In the genomic region with DNA sequence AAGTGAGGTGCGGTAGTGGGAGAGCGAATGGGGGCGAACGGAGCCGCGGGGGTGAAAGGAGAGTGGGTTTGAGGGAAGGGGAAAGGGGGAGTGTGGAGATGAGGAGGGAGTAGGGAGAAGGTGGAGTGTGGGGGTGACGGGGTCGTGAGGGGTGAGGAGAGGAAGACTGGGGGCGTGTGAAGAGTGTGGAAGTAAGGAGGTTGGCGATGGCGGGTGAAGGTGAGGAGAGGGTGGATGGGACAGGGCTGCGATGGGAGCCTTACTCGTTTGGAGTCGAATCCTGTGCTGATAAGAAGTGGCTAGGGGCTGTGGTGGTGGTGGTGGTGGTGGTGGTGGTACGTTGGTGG, we compare ENCODE assay signal across 8 cellular contexts.
DNase-seq lines count a peak whose midpoint lies in the region; ATAC-seq and TF ChIP-seq lines count a peak whose summit lies in the region.
"Not testable (repeated sequence)": the region's sequence is repeated elsewhere in the genome, so short reads cannot be mapped to it uniquely, and the experiment has no call there.

No MANE protein-coding gene starts in this region.

- H2BK12ac ChIP-seq in H9 (ENCODE audit: insufficient read length, low read depth, low read length), result not testable (repeated sequence)

- not testable (repeated sequence) for H3K36me3 Mint-ChIP-seq in CD4-positive, CD25-positive, alpha-beta regulatory T cell; H9 (ENCODE audit: insufficient read depth in 1 of 3, low read depth in 3 of 3); activated CD8-positive, alpha-beta T cell treated with anti-CD3 and anti-CD28 coated beads, Interleukin-2, amount 10 ng/mL, durations not matched to agents 7 days and 5 days (ENCODE audit: low read depth); chondrocyte (ENCODE audit: low read depth); naive thymus-derived CD4-positive, alpha-beta T cell; stimulated activated memory B cell treated with anti-CD40 and anti-IgM and Interleukin-4, amounts not matched to agents 10 μg/mL and 1 μg/mL and 100 μg/mL, for 72 hours

- not testable (repeated sequence) for H3K23me2 ChIP-seq in H9 (ENCODE audit: insufficient read length, low read depth, low read length, poor library complexity, severe bottlenecking)

- H3F3A ChIP-seq in Loucy (ENCODE audit: low read depth), result not testable (repeated sequence)

- not testable (repeated sequence) for H3K27me3 Mint-ChIP-seq in CD4-positive, CD25-positive, alpha-beta regulatory T cell; H9 (ENCODE audit: low read depth); activated CD8-positive, alpha-beta T cell treated with anti-CD3 and anti-CD28 coated beads, Interleukin-2, amount 10 ng/mL, durations not matched to agents 7 days and 5 days (ENCODE audit: low read depth); chondrocyte (ENCODE audit: low read depth); naive thymus-derived CD4-positive, alpha-beta T cell; stimulated activated memory B cell treated with anti-CD40 and anti-IgM and Interleukin-4, amounts not matched to agents 10 μg/mL and 1 μg/mL and 100 μg/mL, for 72 hours

- H3K9ac ChIP-seq in H9 (ENCODE audit: extremely low read depth, insufficient read length, low read length), result not testable (repeated sequence)
- peak overlapping the region; percentile 48 for H3K9ac ChIP-seq in Loucy (ENCODE audit: low read depth, low read length, poor library complexity, severe bottlenecking)

- POLR2A ChIA-PET in activated CD8-positive, alpha-beta T cell treated with anti-CD3 and anti-CD28 coated beads, Interleukin-2, amount 10 ng/mL, durations not matched to agents 7 days and 5 days (lab: Charles Lee); naive thymus-derived CD4-positive, alpha-beta T cell (lab: Charles Lee): not testable (repeated sequence)

- peak overlapping the region in 3 of 4 donors; percentile 70 to 84 (median 77) for H3K4me3 Mint-ChIP-seq in CD4-positive, CD25-positive, alpha-beta regulatory T cell
- H3K4me3 Mint-ChIP-seq in H9, result peak overlapping the region; percentile 72 to 91
- H3K4me3 Mint-ChIP-seq in activated CD8-positive, alpha-beta T cell treated with anti-CD3 and anti-CD28 coated beads, Interleukin-2, amount 10 ng/mL, durations not matched to agents 7 days and 5 days, result peak overlapping the region; percentile 77
- H3K4me3 Mint-ChIP-seq in chondrocyte (ENCODE audit: unreplicated experiment), result peak overlapping the region; percentile 54
- peak overlapping the region; percentile 13 to 93 (median 76) for H3K4me3 Mint-ChIP-seq in naive thymus-derived CD4-positive, alpha-beta T cell
- H3K4me3 Mint-ChIP-seq in stimulated activated memory B cell treated with anti-CD40 and anti-IgM and Interleukin-4, amounts not matched to agents 10 μg/mL and 1 μg/mL and 100 μg/mL, for 72 hours, result peak overlapping the region; percentile 78

- H2AFZ ChIP-seq in H9 (ENCODE audit: low read length); Loucy (ENCODE audit: low read length): not testable (repeated sequence)

- not testable (repeated sequence) for H3K9me3 Mint-ChIP-seq in CD4-positive, CD25-positive, alpha-beta regulatory T cell; H9; activated CD8-positive, alpha-beta T cell treated with anti-CD3 and anti-CD28 coated beads, Interleukin-2, amount 10 ng/mL, durations not matched to agents 7 days and 5 days (ENCODE audit: insufficient read depth); chondrocyte (ENCODE audit: low read depth); naive thymus-derived CD4-positive, alpha-beta T cell; stimulated activated memory B cell treated with anti-CD40 and anti-IgM and Interleukin-4, amounts not matched to agents 10 μg/mL and 1 μg/mL and 100 μg/mL, for 72 hours

- not testable (repeated sequence) for H2AK5ac ChIP-seq in H9 (ENCODE audit: insufficient read length, low read length)

- H3K4ac ChIP-seq in H9 (ENCODE audit: low read depth, low read length), result not testable (repeated sequence)

- TF ChIP-seq CTCF in H9 (conservative IDR thresholded peaks at IDR 0.05); Loucy (conservative IDR thresholded peaks at IDR 0.05; ENCODE audit: low read length); chondrocyte (IDR thresholded peaks at IDR 0.05); left ventricle myocardium inferior (IDR thresholded peaks at IDR 0.05; ENCODE audit: borderline replicate concordance): not testable (repeated sequence)

- H3K36me3 ChIP-seq in CD4-positive, CD25-positive, alpha-beta regulatory T cell (ENCODE audit: control insufficient read depth, insufficient read depth, low read length); Loucy (ENCODE audit: insufficient read depth, low read length); left ventricle myocardium inferior; naive thymus-derived CD4-positive, alpha-beta T cell (ENCODE audit: control insufficient read depth in 2 of 3, insufficient read depth in 3 of 3, low read length in 3 of 3): not testable (repeated sequence)

- H3K4me1 ChIP-seq in CD4-positive, CD25-positive, alpha-beta regulatory T cell (ENCODE audit: control insufficient read depth, insufficient read depth, low read length, poor library complexity, severe bottlenecking); H9 (ENCODE audit: insufficient read depth, low read length); Loucy (ENCODE audit: insufficient read depth, low read length, poor library complexity, severe bottlenecking); left ventricle myocardium inferior; naive thymus-derived CD4-positive, alpha-beta T cell (ENCODE audit: control insufficient read depth in 2 of 2, insufficient read depth in 2 of 2, low read length in 2 of 2): not testable (repeated sequence)

- H3K23ac ChIP-seq in H9 (ENCODE audit: insufficient read length, low read depth, low read length), result not testable (repeated sequence)

- H2BK120ac ChIP-seq in H9 (ENCODE audit: low read depth, low read length, poor library complexity, severe bottlenecking), result not testable (repeated sequence)

- not testable (repeated sequence) for H3K9me2 ChIP-seq in Loucy (replicated peaks; ENCODE audit: low read depth, low read length)

- peak overlapping the region; percentile 25 for H3K4me2 ChIP-seq in H9 (ENCODE audit: insufficient read depth, insufficient read length, low read length)
- peak overlapping the region; percentile 34 for H3K4me2 ChIP-seq in Loucy (ENCODE audit: low read depth, low read length, poor library complexity, severe bottlenecking)

- intact Hi-C loops in left ventricle myocardium inferior (cut with micrococcal nuclease); naive thymus-derived CD4-positive, alpha-beta T cell (cut with micrococcal nuclease): not testable (repeated sequence)

- not testable (repeated sequence) for H3K27ac ChIP-seq in CD4-positive, CD25-positive, alpha-beta regulatory T cell (ENCODE audit: insufficient read depth, low read length, poor library complexity, severe bottlenecking); H9 (ENCODE audit: insufficient read length, low read depth, low read length); left ventricle myocardium inferior (replicated peaks); naive thymus-derived CD4-positive, alpha-beta T cell (ENCODE audit: low read depth, low read length)

- H3K79me2 ChIP-seq in H9 (ENCODE audit: insufficient read depth, low read length); Loucy (ENCODE audit: insufficient read depth, low read length): not testable (repeated sequence)

- H4K91ac ChIP-seq in H9 (ENCODE audit: insufficient read length, low read depth, low read length), result not testable (repeated sequence)

- not testable (repeated sequence) for H3K4me3 ChIP-seq in CD4-positive, CD25-positive, alpha-beta regulatory T cell (ENCODE audit: low read depth, low read length); naive thymus-derived CD4-positive, alpha-beta T cell (ENCODE audit: low read length)
- H3K4me3 ChIP-seq in Loucy (ENCODE audit: low read length, poor library complexity, severe bottlenecking), result peak overlapping the region; percentile 66
- peak overlapping the region; percentile 59 for H3K4me3 ChIP-seq in left ventricle myocardium inferior

- not testable (repeated sequence) for H4K5ac ChIP-seq in H9 (ENCODE audit: insufficient read length, low read depth, low read length)

- H3K14ac ChIP-seq in H9 (ENCODE audit: insufficient read depth, low read length), result not testable (repeated sequence)

- H3K79me1 ChIP-seq in H9 (ENCODE audit: insufficient read depth, low read depth, low read length, poor library complexity, severe bottlenecking), result not testable (repeated sequence)

- CTCF ChIA-PET in activated CD8-positive, alpha-beta T cell treated with anti-CD3 and anti-CD28 coated beads, Interleukin-2, amount 10 ng/mL, durations not matched to agents 7 days and 5 days (lab: Charles Lee); naive thymus-derived CD4-positive, alpha-beta T cell (lab: Charles Lee): not testable (repeated sequence)

- not testable (repeated sequence) for H2BK15ac ChIP-seq in H9 (ENCODE audit: low read depth, low read length)

- DNase-seq in CD4-positive, CD25-positive, alpha-beta regulatory T cell; H9; activated CD8-positive, alpha-beta T cell treated with anti-CD3 and anti-CD28 coated beads, Interleukin-2, amount 10 ng/mL, durations not matched to agents 7 days and 5 days; chondrocyte (ENCODE audit: low spot score); left ventricle myocardium inferior; naive thymus-derived CD4-positive, alpha-beta T cell: not testable (repeated sequence)

- H3T11ph ChIP-seq in H9 (ENCODE audit: low read length), result not testable (repeated sequence)

- not testable (repeated sequence) for H3K27me3 ChIP-seq in CD4-positive, CD25-positive, alpha-beta regulatory T cell (ENCODE audit: control insufficient read depth, insufficient read depth, low read length); H9 (ENCODE audit: insufficient read depth, low read length); Loucy (ENCODE audit: insufficient read depth, low read length, poor library complexity, severe bottlenecking); left ventricle myocardium inferior (ENCODE audit: low read depth); naive thymus-derived CD4-positive, alpha-beta T cell (ENCODE audit: control insufficient read depth in 2 of 2, insufficient read depth in 2 of 2, low read length in 2 of 2)

- H3K56ac ChIP-seq in H9 (ENCODE audit: insufficient read length, low read depth, low read length), result not testable (repeated sequence)

- not testable (repeated sequence) for H4K8ac ChIP-seq in H9 (replicated peaks; ENCODE audit: insufficient read length, low read depth, low read length)

- H4K20me1 ChIP-seq in H9 (ENCODE audit: control insufficient read depth, insufficient read depth, insufficient read length); Loucy (ENCODE audit: insufficient read depth, low read length, poor library complexity, severe bottlenecking): not testable (repeated sequence)

- H3K4me1 Mint-ChIP-seq in CD4-positive, CD25-positive, alpha-beta regulatory T cell; H9; activated CD8-positive, alpha-beta T cell treated with anti-CD3 and anti-CD28 coated beads, Interleukin-2, amount 10 ng/mL, durations not matched to agents 7 days and 5 days (ENCODE audit: low read depth); chondrocyte (ENCODE audit: low read depth); stimulated activated memory B cell treated with anti-CD40 and anti-IgM and Interleukin-4, amounts not matched to agents 10 μg/mL and 1 μg/mL and 100 μg/mL, for 72 hours: not testable (repeated sequence)
- peaks cover 0 to 13% (median 0%) of the 10 kb centered on the region in 7 donors for H3K4me1 Mint-ChIP-seq in naive thymus-derived CD4-positive, alpha-beta T cell

- peak; percentile 18 to 30 for ATAC-seq in CD4-positive, CD25-positive, alpha-beta regulatory T cell (ENCODE audit: low read depth in 2 of 2)
- peak; percentile 47 for ATAC-seq in activated CD8-positive, alpha-beta T cell treated with anti-CD3 and anti-CD28 coated beads, Interleukin-2, amount 10 ng/mL, durations not matched to agents 7 days and 5 days
- ATAC-seq in naive thymus-derived CD4-positive, alpha-beta T cell, result peak; percentile 28
- peak; percentile 48 for ATAC-seq in stimulated activated memory B cell treated with anti-CD40 and anti-IgM and Interleukin-4, amounts not matched to agents 10 μg/mL and 1 μg/mL and 100 μg/mL, for 72 hours

- not testable (repeated sequence) for H2BK5ac ChIP-seq in H9 (ENCODE audit: insufficient read length, low read length)

- H3K18ac ChIP-seq in H9 (ENCODE audit: insufficient read length, low read depth, low read length), result not testable (repeated sequence)

- H3K27ac Mint-ChIP-seq in CD4-positive, CD25-positive, alpha-beta regulatory T cell; H9; activated CD8-positive, alpha-beta T cell treated with anti-CD3 and anti-CD28 coated beads, Interleukin-2, amount 10 ng/mL, durations not matched to agents 7 days and 5 days; chondrocyte (ENCODE audit: unreplicated experiment); stimulated activated memory B cell treated with anti-CD40 and anti-IgM and Interleukin-4, amounts not matched to agents 10 μg/mL and 1 μg/mL and 100 μg/mL, for 72 hours: not testable (repeated sequence)
- peak overlapping the region in 3 of 9 donors; percentile 66 to 90 (median 78) for H3K27ac Mint-ChIP-seq in naive thymus-derived CD4-positive, alpha-beta T cell

- not testable (repeated sequence) for H3K9me3 ChIP-seq in CD4-positive, CD25-positive, alpha-beta regulatory T cell (ENCODE audit: control insufficient read depth in 2 of 2, low read length in 2 of 2); H9 (ENCODE audit: control insufficient read depth, low read depth, low read length); Loucy (ENCODE audit: insufficient read depth, low read depth, low read length); left ventricle myocardium inferior (replicated peaks); naive thymus-derived CD4-positive, alpha-beta T cell (ENCODE audit: control insufficient read depth in 2 of 3, low read length in 3 of 3)

- WGBS in H9 (ENCODE audit: extremely low coverage, insufficient read length, low lambda C conversion rate), result no CpG with 5 or more reads among the region's 15 CpGs

- H2BK20ac ChIP-seq in H9 (ENCODE audit: low read depth, low read length, poor library complexity, severe bottlenecking), result not testable (repeated sequence)
